9 cellular contexts compared by ENCODE assay signal in genomic region chr12:93060666-93061413, GRCh38.
DNase-seq lines count a peak whose midpoint lies in the region; ATAC-seq lines count a peak whose summit lies in the region.
"Had no signal": no experiment of that assay in that cellular context is flagged by ENCODE, and none has a peak within 500 bp of the region (broad histone marks: within the 10 kb centered on the region; RNA-seq: fewer than 3 reads in every experiment).

No MANE protein-coding gene starts in this region.

- H3K36me3 ChIP-seq in aorta (ENCODE audit: control insufficient read depth in 1 of 2, insufficient read depth in 2 of 2, low read length in 1 of 2): no peaks in the 10 kb centered on the region

- WGBS in right cardiac atrium: 30% methylated on average over 8 of the region's 8 CpGs
- WGBS in aorta, 2 donors: 32 to 35% methylated on average over 8 of the region's 8 CpGs

- peak overlapping the region; percentile 85 for H3K27ac ChIP-seq in right cardiac atrium (ENCODE audit: low read length)
- peak overlapping the region; percentile 30 to 85 for H3K27ac ChIP-seq in aorta (ENCODE audit: low read depth in 1 of 2, low read length in 2 of 2)

- ATAC-seq in GM18907 (IDR thresholded peaks at IDR 0.05; ENCODE audit: unreplicated experiment) (peak; percentile 38), HG02884 (IDR thresholded peaks at IDR 0.05; ENCODE audit: unreplicated experiment) (peak; percentile 22), right cardiac atrium (peak; percentile 51 to 62), aorta (ENCODE audit: low FRiP score) (peak; percentile 46)
- ATAC-seq: Panc1 had no signal

- H3K27me3 ChIP-seq in right cardiac atrium (ENCODE audit: control insufficient read depth, insufficient read depth): no peaks in the 10 kb centered on the region
- no peaks in the 10 kb centered on the region for H3K27me3 ChIP-seq in aorta (ENCODE audit: control insufficient read depth in 1 of 2, insufficient read depth in 2 of 2, low read length in 1 of 2)

- H3K9me3 ChIP-seq in right cardiac atrium (ENCODE audit: control insufficient read depth, low read length) (no peaks in the 10 kb centered on the region), aorta (ENCODE audit: control insufficient read depth, low read length) (no peaks in the 10 kb centered on the region)

- intact Hi-C loops in right cardiac atrium (cut with DNase I) (no loop called here), aorta (cut with DNase I) (no loop called here)

- H3K4me3 ChIP-seq in right cardiac atrium (ENCODE audit: low read length): no peak overlapping the region
- H3K4me3 ChIP-seq in aorta (ENCODE audit: low read length in 2 of 2): no peak overlapping the region

- DNase-seq in RPMI7951 (ENCODE audit: low read depth): peak; percentile 35
- peak in 1 of 3 donors; percentile 14 for DNase-seq in right cardiac atrium
- no peak for DNase-seq in aorta
- DNase-seq in NCI-H1417 (lab: John Stamatoyannopoulos, UW): no peak
- DNase-seq in activated T-cell treated with anti-CD3 and anti-CD28 coated beads, Interleukin-2, amount 50 U/mL, for 48 hours: no peak
- DNase-seq in NCI-H1417 treated with DMSO at 0.1 percent for 48 hours (lab: John Stamatoyannopoulos, UW): no peak

- H3K4me1 ChIP-seq in right cardiac atrium (ENCODE audit: control insufficient read depth, insufficient read depth, low read length): peaks cover 3% of the 10 kb centered on the region
- no peaks in the 10 kb centered on the region for H3K4me1 ChIP-seq in aorta (ENCODE audit: control insufficient read depth in 1 of 2, insufficient read depth in 2 of 2, low read length in 2 of 2)
